10 cellular contexts compared by ENCODE assay signal in genomic region chr13:53200498-53201453, GRCh38.
DNase-seq lines count a peak whose midpoint lies in the region; ATAC-seq, FAIRE-seq and TF ChIP-seq lines count a peak whose summit lies in the region.
"Had no signal": no experiment of that assay in that cellular context is flagged by ENCODE, and none has a peak within 500 bp of the region (broad histone marks: within the 10 kb centered on the region; RNA-seq: fewer than 3 reads in every experiment).

No MANE protein-coding gene starts in this region.

- H3K23ac ChIP-seq in H9 (ENCODE audit: insufficient read length, low read depth, low read length) (no peak overlapping the region), H1 (ENCODE audit: insufficient read length) (no peak overlapping the region)

- H3K36me3 ChIP-seq in H1 (ENCODE audit: control insufficient read depth in 2 of 4, insufficient read depth in 4 of 4, low read length in 3 of 4) (peaks cover 0 to 6% (median 0%) of the 10 kb centered on the region in 4 experiments; a peak in 1 of 8 replicates), lower lobe of right lung (no peaks in the 10 kb centered on the region)

- H3K9ac ChIP-seq in H9 (ENCODE audit: extremely low read depth, insufficient read length, low read length) = no peak overlapping the region
- peak overlapping the region in 1 of 4 experiments; percentile 7; a peak in 1 of 7 replicates for H3K9ac ChIP-seq in H1 (replicated peaks in 1 of 4; ENCODE audit: extremely low read depth in 1 of 4, low read depth in 3 of 4, low read length in 3 of 4)
- H3K9ac ChIP-seq: KMS-11 had no signal

- CTCF ChIA-PET in H1 (lab: Charles Lee; ENCODE audit: partially characterized antibody) = interaction anchor here (0.5 to 3.9 kb wide), 52 partner anchors 8 to 592 kb away, joined by 3 to 82 read pairs (median 4); partner anchors contain the start of gene PCDH8

- no peak overlapping the region for H3K18ac ChIP-seq in H9 (ENCODE audit: insufficient read length, low read depth, low read length)
- no peak overlapping the region for H3K18ac ChIP-seq in H1 (ENCODE audit: extremely low read depth, low read length)

- H3K14ac ChIP-seq in H9 (ENCODE audit: insufficient read depth, low read length) (no peak overlapping the region; the same call in 1 of the 2 replicates), H1 (ENCODE audit: insufficient read length) (no peak overlapping the region)

- H3K4me3 ChIP-seq in H1 (ENCODE audit: extremely low read depth in 1 of 4, insufficient read depth in 2 of 4, low read depth in 3 of 4, low read length in 4 of 4) = peak overlapping the region; percentile 34 to 59 (median 40)
- H3K4me3 ChIP-seq in lower lobe of right lung = no peak overlapping the region

- no peak overlapping the region for H3K27ac Mint-ChIP-seq in H9

- peaks cover 4 to 7% of the 10 kb centered on the region in 2 experiments; a peak in 3 of 4 replicates for H3K4me1 Mint-ChIP-seq in H9

- H3K79me1 ChIP-seq in H9 (ENCODE audit: insufficient read depth, low read depth, low read length, poor library complexity, severe bottlenecking) (no peaks in the 10 kb centered on the region), H1 (ENCODE audit: low read depth, low read length) (no peaks in the 10 kb centered on the region)

- TF ChIP-seq CTCF in H9 (conservative IDR thresholded peaks at IDR 0.05) (peak; percentile 92), H1 (IDR thresholded peaks at IDR 0.05; ENCODE audit: control extremely low read depth in 1 of 3, insufficient read depth in 1 of 3, low read depth in 1 of 3, low read length in 3 of 3) (peak; percentile 92 to 99 (median 93)), lower lobe of right lung (IDR thresholded peaks at IDR 0.05) (peak; percentile 40)

- H4K5ac ChIP-seq in H9 (ENCODE audit: insufficient read length, low read depth, low read length) (no peak overlapping the region), H1 (ENCODE audit: insufficient read length, low read depth, low read length) (no peak overlapping the region)

- H3K23me2 ChIP-seq in H9 (ENCODE audit: insufficient read length, low read depth, low read length, poor library complexity, severe bottlenecking) = peaks cover 8% of the 10 kb centered on the region
- H3K23me2 ChIP-seq in H1 (ENCODE audit: low read depth, low read length) = peaks cover 2% of the 10 kb centered on the region; the same call in 1 of the 2 replicates

- peaks cover 65% of the 10 kb centered on the region for H3K27me3 Mint-ChIP-seq in H9 (ENCODE audit: low read depth)

- no peak overlapping the region for H2BK120ac ChIP-seq in H9 (ENCODE audit: low read depth, low read length, poor library complexity, severe bottlenecking)
- H2BK120ac ChIP-seq in H1 (replicated peaks; ENCODE audit: low read depth, low read length) = no peak overlapping the region

- no peaks in the 10 kb centered on the region; a peak in 1 of 7 replicates for H3K36me3 Mint-ChIP-seq in H9 (ENCODE audit: insufficient read depth in 1 of 3, low read depth in 3 of 3)

- H3K27me3 ChIP-seq in H9 (ENCODE audit: insufficient read depth, low read length) (no peaks in the 10 kb centered on the region; the same call in 1 of the 2 replicates), H1 (replicated peaks in 1 of 4; ENCODE audit: control insufficient read depth in 3 of 4, extremely low read depth in 1 of 4, insufficient read depth in 3 of 4, low read length in 3 of 4) (peaks cover 20 to 33% (median 32%) of the 10 kb centered on the region in 4 experiments), lower lobe of right lung (ENCODE audit: low read depth) (peaks cover 36% of the 10 kb centered on the region)

- POLR2A ChIA-PET in H1 (lab: Charles Lee; ENCODE audit: partially characterized antibody) = interaction anchor here (0.6 to 2.3 kb wide), 3 partner anchors 353 to 583 kb away, joined by 3 to 20 read pairs (median 4); partner anchors contain the start of genes PCDH8 and SUGT1

- no peak overlapping the region for H2BK12ac ChIP-seq in H9 (ENCODE audit: insufficient read length, low read depth, low read length)
- H2BK12ac ChIP-seq in H1 (ENCODE audit: low read depth, low read length) = no peak overlapping the region

- H2AFZ ChIP-seq in H9 (ENCODE audit: low read length) = no peak overlapping the region
- peak overlapping the region; percentile 14; the same call in 1 of the 2 replicates for H2AFZ ChIP-seq in H1 (ENCODE audit: low read length)

- no peak for TF ChIP-seq POLR2A in H1 (IDR thresholded peaks at IDR 0.05; ENCODE audit: control extremely low read depth in 1 of 2, low read depth in 2 of 2, low read length in 2 of 2)

- peak overlapping the region; percentile 59 to 77 for H3K4me3 Mint-ChIP-seq in H9

- H2BK5ac ChIP-seq in H9 (ENCODE audit: insufficient read length, low read length) (no peak overlapping the region), H1 (ENCODE audit: low read depth, low read length) (no peak overlapping the region; the same call in 1 of the 2 replicates)

- H4K20me1 ChIP-seq in H9 (ENCODE audit: control insufficient read depth, insufficient read depth, insufficient read length) (no peaks in the 10 kb centered on the region), H1 (replicated peaks in 1 of 2; ENCODE audit: control insufficient read depth in 1 of 2, insufficient read depth in 2 of 2, low read length in 2 of 2) (no peaks in the 10 kb centered on the region)

- H2BK15ac ChIP-seq in H9 (ENCODE audit: low read depth, low read length) (no peak overlapping the region), H1 (ENCODE audit: low read length) (no peak overlapping the region; the same call in 1 of the 2 replicates)

- WGBS in H9 (ENCODE audit: extremely low coverage, insufficient read length, low lambda C conversion rate) = no CpG with 5 or more reads among the region's 121 CpGs
- WGBS in H1 (ENCODE audit: extremely low coverage in 1 of 2, insufficient coverage in 1 of 2, insufficient read length in 1 of 2, insufficient replicate concordance in 2 of 2, low coverage in 1 of 2, low lambda C conversion rate in 2 of 2, missing lambda C conversion rate in 1 of 2), 2 experiments = 34% methylated on average over 43 of the region's 121 CpGs; no CpG with 5 or more reads in 1 of the 2 experiments

- no peak overlapping the region for H2AK5ac ChIP-seq in H9 (ENCODE audit: insufficient read length, low read length)
- H2AK5ac ChIP-seq in H1 (ENCODE audit: low read depth, low read length) = no peak overlapping the region

- H2BK20ac ChIP-seq in H9 (ENCODE audit: low read depth, low read length, poor library complexity, severe bottlenecking) = no peak overlapping the region
- H2BK20ac ChIP-seq in H1 (ENCODE audit: low read length) = no peak overlapping the region

- no peak overlapping the region for H3K4ac ChIP-seq in H9 (ENCODE audit: low read depth, low read length)
- no peak overlapping the region for H3K4ac ChIP-seq in H1 (replicated peaks; ENCODE audit: insufficient read length, low read depth, low read length)

- intact Hi-C loops in lower lobe of right lung (cut with DNase I) = no loop called here

- no peak overlapping the region for H4K8ac ChIP-seq in H9 (replicated peaks; ENCODE audit: insufficient read length, low read depth, low read length)
- no peak overlapping the region for H4K8ac ChIP-seq in H1 (ENCODE audit: extremely low read depth, insufficient read depth, low read length)

- H4K91ac ChIP-seq in H9 (ENCODE audit: insufficient read length, low read depth, low read length) = no peak overlapping the region
- H4K91ac ChIP-seq in H1 (replicated peaks; ENCODE audit: insufficient read length, low read length) = no peak overlapping the region

- TF ChIP-seq RAD21 in H1 (IDR thresholded peaks at IDR 0.05 in 1 of 2, conservative IDR thresholded peaks at IDR 0.05 in 1 of 2; ENCODE audit: low read depth in 2 of 2, low read length in 2 of 2) = peak; percentile 68 to 76

- H3K4me2 ChIP-seq in H9 (ENCODE audit: insufficient read depth, insufficient read length, low read length) (peak overlapping the region; percentile 44), H1 (ENCODE audit: insufficient read depth in 1 of 2, low read depth in 2 of 2, low read length in 2 of 2) (peak overlapping the region; percentile 72 to 80)
- H3K4me2 ChIP-seq: KMS-11 had no signal

- no peak overlapping the region for H3T11ph ChIP-seq in H9 (ENCODE audit: low read length)

- no peaks in the 10 kb centered on the region for H3K4me1 ChIP-seq in H9 (ENCODE audit: insufficient read depth, low read length)
- peaks cover 0 to 7% (median 4%) of the 10 kb centered on the region in 4 experiments; a peak in 4 of 7 replicates for H3K4me1 ChIP-seq in H1 (replicated peaks in 1 of 4; ENCODE audit: control insufficient read depth in 3 of 4, insufficient read depth in 4 of 4, low read length in 3 of 4)
- no peaks in the 10 kb centered on the region for H3K4me1 ChIP-seq in lower lobe of right lung

- H3K79me2 ChIP-seq in H9 (ENCODE audit: insufficient read depth, low read length) = no peaks in the 10 kb centered on the region
- no peaks in the 10 kb centered on the region for H3K79me2 ChIP-seq in H1 (ENCODE audit: control insufficient read depth in 1 of 2, insufficient read depth in 2 of 2, low read length in 2 of 2)

- H3K56ac ChIP-seq in H9 (ENCODE audit: insufficient read length, low read depth, low read length) (no peak overlapping the region), H1 (replicated peaks; ENCODE audit: insufficient read length, low read depth, low read length) (no peak overlapping the region)

- ATAC-seq in lower lobe of right lung (peak; percentile 64 to 77), GM18520 (IDR thresholded peaks at IDR 0.05; ENCODE audit: unreplicated experiment) (no peak), HG02798 (IDR thresholded peaks at IDR 0.05; ENCODE audit: poor library complexity, unreplicated experiment) (no peak)

- H3K9me3 Mint-ChIP-seq in H9 = no peaks in the 10 kb centered on the region

- DNase-seq in 8988T (peak; percentile 61), H9 (peak; percentile 89), H1 (ENCODE audit: low read depth in 1 of 2, low spot score in 2 of 2) (peak; percentile 62 to 92), lower lobe of right lung (peak; percentile 61), NCI-H146 (lab: John Stamatoyannopoulos, UW) (no peak), SHP77 (lab: John Stamatoyannopoulos, UW) (no peak)

- peak in 1 of 2 experiments; percentile 58; a peak in 1 of 3 replicates for TF ChIP-seq EP300 in H1 (IDR thresholded peaks at IDR 0.05; ENCODE audit: borderline replicate concordance in 1 of 2, low read depth in 2 of 2, low read length in 2 of 2)

- H3K9me3 ChIP-seq in H9 (ENCODE audit: control insufficient read depth, low read depth, low read length) = no peaks in the 10 kb centered on the region
- peaks cover 0 to 5% of the 10 kb centered on the region in 2 experiments; a peak in 1 of 4 replicates for H3K9me3 ChIP-seq in H1 (ENCODE audit: insufficient read depth in 2 of 2, low read depth in 1 of 2, low read length in 1 of 2)
- H3K9me3 ChIP-seq in lower lobe of right lung = no peaks in the 10 kb centered on the region

- no peak overlapping the region for H3K27ac ChIP-seq in H9 (ENCODE audit: insufficient read length, low read depth, low read length)
- H3K27ac ChIP-seq in H1 (ENCODE audit: low read depth, low read length) = no peak overlapping the region
- no peak overlapping the region for H3K27ac ChIP-seq in lower lobe of right lung
- H3K27ac ChIP-seq: KMS-11 had no signal

- FAIRE-seq in H1 (lab: Jason Lieb, UNC) = no peak
- FAIRE-seq: G401.6 had no signal

Comparison
In these comparisons a context has a peak if more than half of its experiments do, and no peak if none do; other contexts are left out.
1. DNase-seq: peak in 8988T (single experiment), H9 (single experiment), H1 (2 of 2) and lower lobe of right lung (single experiment); none in NCI-H146 (single experiment) and SHP77 (0 of 2).
2. CTCF ChIP-seq: peak in every context shown above with its lines; median percentile 93 in H1; 92 in H9; 40 in lower lobe of right lung.
3. ATAC-seq: peak in lower lobe of right lung (2 of 2); none in GM18520 (single experiment) and HG02798 (single experiment).